ENCODE assay signal across 24 cellular contexts in genomic region chr11:47971501-47971900, GRCh38. TPM values are rescaled to one million over a fixed set of nuclear protein-coding genes. Genes with fewer than 3 reads are reported as not detected.
DNase-seq lines count a peak whose midpoint lies in the region; TF ChIP-seq lines count a peak whose summit lies in the region.
"Had no signal": no experiment of that assay in that cellular context is flagged by ENCODE, and none has a peak within 500 bp of the region (broad histone marks: within the 10 kb centered on the region; RNA-seq: fewer than 3 reads in every experiment).

No MANE protein-coding gene starts in this region.

- no peak overlapping the region for H3K23ac ChIP-seq in mesenchymal stem cell (ENCODE audit: low read length in 2 of 2)

- H3K9ac ChIP-seq in OCI-LY1 (ENCODE audit: low read length) (no peak overlapping the region), mesenchymal stem cell (ENCODE audit: low read length) (no peak overlapping the region)
- H3K9ac ChIP-seq: parathyroid adenoma had no signal

- H2BK5ac ChIP-seq in mesenchymal stem cell (ENCODE audit: low read depth, low read length, poor library complexity, severe bottlenecking): peak overlapping the region; percentile 51

- CTCF ChIA-PET in Calu3 (lab: Charles Lee): no interaction called here

- peak overlapping the region; percentile 86 for H2AK5ac ChIP-seq in mesenchymal stem cell (ENCODE audit: low read length, severe bottlenecking)

- no peaks in the 10 kb centered on the region for H3K9me3 Mint-ChIP-seq in Calu3 (ENCODE audit: low read depth, unreplicated experiment)
- H3K9me3 Mint-ChIP-seq: activated CD8-positive, alpha-beta T cell treated with anti-CD3 and anti-CD28 coated beads for 36 hours; effector memory CD8-positive, alpha-beta T cell; naive thymus-derived CD8-positive, alpha-beta T cell; stimulated activated naive CD8-positive, alpha-beta T cell treated with anti-CD3 and anti-CD28 coated beads, Interleukin-15, Interleukin-2, amounts not matched to agents 100 ng/mL and 50 ng/mL, for 24 hours had no signal

- H3K36me3 ChIP-seq in BE2C (no peaks in the 10 kb centered on the region), OCI-LY1 (ENCODE audit: insufficient read depth, low read length) (no peaks in the 10 kb centered on the region), mesenchymal stem cell (ENCODE audit: control insufficient read depth in 1 of 2, insufficient read depth in 2 of 2, low read depth in 1 of 2, low read length in 2 of 2) (no peaks in the 10 kb centered on the region), ascending aorta (no peaks in the 10 kb centered on the region)

- H3K4me1 Mint-ChIP-seq in Calu3 (ENCODE audit: low read depth, unreplicated experiment): peaks cover 11% of the 10 kb centered on the region

- peak overlapping the region in 1 of 2 experiments; percentile 49 for H3K4ac ChIP-seq in mesenchymal stem cell (ENCODE audit: low read depth in 1 of 2, low read length in 2 of 2)

- H2BK12ac ChIP-seq in mesenchymal stem cell (ENCODE audit: low read length in 2 of 2): peak overlapping the region; percentile 37 to 96

- peak overlapping the region; percentile 10 for H3K27ac ChIP-seq in OCI-LY1 (ENCODE audit: low read depth, low read length, poor library complexity, severe bottlenecking)
- H3K27ac ChIP-seq in mesenchymal stem cell (ENCODE audit: low read length, poor library complexity, severe bottlenecking): no peak overlapping the region
- no peak overlapping the region for H3K27ac ChIP-seq in ascending aorta
- H3K27ac ChIP-seq: parathyroid adenoma had no signal

- no peak overlapping the region for H3K4me2 ChIP-seq in OCI-LY1 (ENCODE audit: low read length)
- H3K4me2 ChIP-seq in mesenchymal stem cell (ENCODE audit: low read length, poor library complexity, severe bottlenecking): no peak overlapping the region

- no TSS peak for BruUV-seq in Calu3 (replicated peaks; lab: Mats Ljungman, UMichigan)

- TF ChIP-seq RAD21 in Ishikawa (IDR thresholded peaks at IDR 0.05; ENCODE audit: low read depth): peak; percentile 16; the same call in 1 of the 2 replicates

- intact Hi-C loops in ascending aorta (cut with DNase I) (no loop called here), Calu3 (cut with micrococcal nuclease; ENCODE audit: unreplicated experiment) (no loop called here)

- no peaks in the 10 kb centered on the region for H4K20me1 ChIP-seq in OCI-LY1 (ENCODE audit: insufficient read depth, low read length)

- peak; percentile 89; the same call in 1 of the 2 replicates for TF ChIP-seq EP300 in Ishikawa (IDR thresholded peaks at IDR 0.05; ENCODE audit: borderline replicate concordance)

- H2BK15ac ChIP-seq in mesenchymal stem cell (ENCODE audit: low read depth, poor library complexity, severe bottlenecking): no peak overlapping the region

- no peak overlapping the region for H3K4me3 Mint-ChIP-seq in Calu3 (ENCODE audit: low read depth, unreplicated experiment)
- H3K4me3 Mint-ChIP-seq: activated CD8-positive, alpha-beta T cell treated with anti-CD3 and anti-CD28 coated beads for 36 hours; effector memory CD8-positive, alpha-beta T cell; naive thymus-derived CD8-positive, alpha-beta T cell; stimulated activated naive CD8-positive, alpha-beta T cell treated with anti-CD3 and anti-CD28 coated beads, Interleukin-15, Interleukin-2, amounts not matched to agents 100 ng/mL and 50 ng/mL, for 24 hours had no signal

- H3K9me3 ChIP-seq in BE2C (no peaks in the 10 kb centered on the region), OCI-LY1 (ENCODE audit: low read length) (no peaks in the 10 kb centered on the region), mesenchymal stem cell (ENCODE audit: control insufficient read depth, low read length) (no peaks in the 10 kb centered on the region), ascending aorta (no peaks in the 10 kb centered on the region)
- H3K9me3 ChIP-seq: Caco-2 had no signal

- H3K4me1 ChIP-seq in BE2C: no peaks in the 10 kb centered on the region
- H3K4me1 ChIP-seq in OCI-LY1 (ENCODE audit: insufficient read depth, low read length, severe bottlenecking): peaks cover 33% of the 10 kb centered on the region
- H3K4me1 ChIP-seq in mesenchymal stem cell (ENCODE audit: control insufficient read depth, insufficient read depth, low read depth, low read length): peaks cover 19% of the 10 kb centered on the region
- H3K4me1 ChIP-seq in ascending aorta: peaks cover 0 to 14% of the 10 kb centered on the region in 2 donors
- H3K4me1 ChIP-seq: Caco-2, parathyroid adenoma had no signal

- 89% methylated on average over 2 of the region's 4 CpGs for WGBS in mesenchymal stem cell

- DNase-seq in BE2C (peak; percentile 16), mesenchymal stem cell (no peak), ascending aorta (ENCODE audit: low spot score in 2 of 2) (no peak), activated gamma-delta T cell (lab: John Stamatoyannopoulos, UW) (no peak), T-helper 1 cell (no peak), Calu3 (no peak)
- DNase-seq: ACHN; activated CD8-positive, alpha-beta T cell treated with anti-CD3 and anti-CD28 coated beads for 36 hours; activated gamma-delta T cell treated with Interleukin-2 at 50 U/mL for 16 hours; activated T-cell treated with anti-CD3 and anti-CD28 coated beads for 4 hours; C1 segment of cervical spinal cord; Caco-2; effector memory CD8-positive, alpha-beta T cell; foreskin fibroblast; H7; midbrain; naive thymus-derived CD8-positive, alpha-beta T cell; NCI-H1048; NCI-H2081 treated with DMSO at 0.1 percent for 48 hours; NCI-H510A treated with DMSO at 0.1 percent for 48 hours had no signal

- H3K27ac Mint-ChIP-seq in Calu3 (ENCODE audit: unreplicated experiment): no peak overlapping the region
- H3K27ac Mint-ChIP-seq: activated CD8-positive, alpha-beta T cell treated with anti-CD3 and anti-CD28 coated beads for 36 hours; stimulated activated naive CD8-positive, alpha-beta T cell treated with anti-CD3 and anti-CD28 coated beads, Interleukin-15, Interleukin-2, amounts not matched to agents 100 ng/mL and 50 ng/mL, for 24 hours had no signal

- TF ChIP-seq CTCF in BE2C (IDR thresholded peaks at IDR 0.05; ENCODE audit: low read depth, low read length) (no peak), OCI-LY1 (IDR thresholded peaks at IDR 0.05; ENCODE audit: low read length) (no peak), ascending aorta (IDR thresholded peaks at IDR 0.05) (no peak), Calu3 (IDR thresholded peaks at IDR 0.05; ENCODE audit: unreplicated experiment) (no peak)

- no peak overlapping the region for H2BK120ac ChIP-seq in mesenchymal stem cell (ENCODE audit: low read depth, low read length)

- H3K79me2 ChIP-seq in OCI-LY1 (ENCODE audit: insufficient read depth, low read length): no peaks in the 10 kb centered on the region
- H3K79me2 ChIP-seq: parathyroid adenoma had no signal

- H3K14ac ChIP-seq in mesenchymal stem cell (ENCODE audit: low read length in 2 of 2): no peak overlapping the region

- peak overlapping the region in 1 of 2 experiments; percentile 67 for H3K18ac ChIP-seq in mesenchymal stem cell (ENCODE audit: low read depth in 1 of 2, low read length in 2 of 2)

- no peaks in the 10 kb centered on the region for H3K27me3 Mint-ChIP-seq in Calu3 (ENCODE audit: unreplicated experiment)
- H3K27me3 Mint-ChIP-seq: activated CD8-positive, alpha-beta T cell treated with anti-CD3 and anti-CD28 coated beads for 36 hours; effector memory CD8-positive, alpha-beta T cell; naive thymus-derived CD8-positive, alpha-beta T cell; stimulated activated naive CD8-positive, alpha-beta T cell treated with anti-CD3 and anti-CD28 coated beads, Interleukin-15, Interleukin-2, amounts not matched to agents 100 ng/mL and 50 ng/mL, for 24 hours had no signal

- no peaks in the 10 kb centered on the region for H3F3A ChIP-seq in OCI-LY1 (ENCODE audit: insufficient read depth, low read length)

- H3K4me3 ChIP-seq in BE2C (ENCODE audit: low read depth, low read length): no peak overlapping the region
- no peak overlapping the region for H3K4me3 ChIP-seq in OCI-LY1 (ENCODE audit: low read depth, low read length, poor library complexity, severe bottlenecking)
- H3K4me3 ChIP-seq in mesenchymal stem cell (ENCODE audit: insufficient read depth in 1 of 2, low read depth in 1 of 2, low read length in 2 of 2): no peak overlapping the region
- H3K4me3 ChIP-seq in ascending aorta: no peak overlapping the region

- H3K27me3 ChIP-seq in BE2C (no peaks in the 10 kb centered on the region), OCI-LY1 (ENCODE audit: insufficient read depth, low read length) (no peaks in the 10 kb centered on the region), mesenchymal stem cell (ENCODE audit: control insufficient read depth in 1 of 2, insufficient read depth in 1 of 2, low read length in 2 of 2) (no peaks in the 10 kb centered on the region), ascending aorta (no peaks in the 10 kb centered on the region)

- no peaks in the 10 kb centered on the region for H3K79me1 ChIP-seq in mesenchymal stem cell (replicated peaks; ENCODE audit: low read length, poor library complexity, severe bottlenecking)

- peak overlapping the region; percentile 49 for H4K8ac ChIP-seq in mesenchymal stem cell (ENCODE audit: low read length)

- H3K36me3 Mint-ChIP-seq in Calu3 (ENCODE audit: insufficient read depth, unreplicated experiment): no peaks in the 10 kb centered on the region
- H3K36me3 Mint-ChIP-seq: naive thymus-derived CD8-positive, alpha-beta T cell had no signal

- peak overlapping the region; percentile 47 for H4K91ac ChIP-seq in mesenchymal stem cell (ENCODE audit: low read length)

- H3K9me2 ChIP-seq in OCI-LY1 (ENCODE audit: low read depth, low read length): no peaks in the 10 kb centered on the region

- 0 out of 2 replicates have a peak overlapping the region, but pooled peaks have one; percentile 3 for H2AFZ ChIP-seq in OCI-LY1 (ENCODE audit: low read length)
- H2AFZ ChIP-seq in mesenchymal stem cell (ENCODE audit: low read depth, low read length): no peak overlapping the region
- H2AFZ ChIP-seq: parathyroid adenoma had no signal

RNA-seq across cellular contexts. Expression of gene PTPRJ, which starts 8.9 kb away (rescaled TPM):
- 0.54 TPM for polyA plus RNA-seq in BE2C (2012; ENCODE audit: insufficient read depth, insufficient read length, low read depth)
- 17.1 TPM for polyA plus RNA-seq in mesenchymal stem cell (2013, experiment 1 of 2)
- 16.8 TPM for polyA plus RNA-seq in mesenchymal stem cell (2013, experiment 2 of 2)
- total RNA-seq in ascending aorta: 5.9 TPM
- total RNA-seq in Calu3 (2022): 42.9 and 59.4 TPM in 2 replicates
